In the genomic region with DNA sequence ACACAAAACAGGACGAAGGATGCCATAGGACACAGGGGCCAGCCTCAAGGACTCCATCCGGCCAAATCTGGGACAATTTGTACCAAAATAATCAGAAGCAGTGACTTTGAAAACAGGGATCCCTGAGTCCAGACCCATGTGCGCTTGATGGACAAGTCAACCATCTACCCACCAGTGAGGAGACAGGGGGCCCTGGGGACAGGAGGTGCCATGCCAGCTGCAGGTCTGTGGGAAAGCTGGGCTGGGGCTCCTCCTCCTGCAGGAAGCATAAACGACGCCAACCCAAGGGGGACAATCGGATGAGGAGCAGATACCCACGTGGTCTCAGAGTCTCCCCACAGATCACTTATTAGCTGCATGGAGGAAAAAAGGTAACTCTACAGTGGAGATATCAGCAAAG, we compare ENCODE assay signal across 29 cellular contexts.
"Had no signal": no experiment of that assay in that cellular context is flagged by ENCODE, and none has a peak within 500 bp of the region (broad histone marks: within the 10 kb centered on the region; RNA-seq: fewer than 3 reads in every experiment).

No MANE protein-coding gene starts in this region.

- H3K9me3 ChIP-seq: ascending aorta, body of pancreas had no signal

- H3K36me3 Mint-ChIP-seq: activated naive CD4-positive, alpha-beta T cell treated with anti-CD3 and anti-CD28 coated beads, Interleukin-2, amount 50 U/mL, for 72 hours had no signal

- ATAC-seq: activated naive CD4-positive, alpha-beta T cell treated with anti-CD3 and anti-CD28 coated beads, Interleukin-2, amount 50 U/mL, for 72 hours; activated naive CD8-positive, alpha-beta T cell treated with anti-CD3 and anti-CD28 coated beads, Interleukin-2, amount 50 U/mL, for 24 hours; body of pancreas; K562; Panc1; Right ventricle myocardium inferior; T-cell had no signal

- H3K4me1 Mint-ChIP-seq: activated naive CD8-positive, alpha-beta T cell treated with anti-CD3 and anti-CD28 coated beads, Interleukin-2, amount 50 U/mL, for 24 hours; T-cell had no signal

- H3K4me1 ChIP-seq: body of pancreas had no signal

- H3K27ac ChIP-seq: ascending aorta, body of pancreas, SK-N-MC, VCaP had no signal

- H3K4me3 Mint-ChIP-seq: activated naive CD8-positive, alpha-beta T cell treated with anti-CD3 and anti-CD28 coated beads, Interleukin-2, amount 50 U/mL, for 24 hours; activated T-cell treated with anti-CD3 and anti-CD28 coated beads, Interleukin-2, amount 50 U/mL, for 24 hours; T-cell had no signal

- H3K27me3 ChIP-seq: ascending aorta, body of pancreas had no signal

- DNase-seq: activated CD4-positive, alpha-beta T cell treated with anti-CD3 and anti-CD28 coated beads for 4 hours; activated CD4-positive, CD25-positive, alpha-beta regulatory T cell; activated effector memory CD4-positive, alpha-beta T cell treated with anti-CD3 and anti-CD28 coated beads, Interleukin-2, amount 50 U/mL, for 16 hours; activated naive CD4-positive, alpha-beta T cell treated with Interleukin-2 at 50 U/mL for 16 hours; activated naive CD8-positive, alpha-beta T cell treated with anti-CD3 and anti-CD28 coated beads, Interleukin-2, amount 50 U/mL, for 24 hours; activated T-cell treated with anti-CD3 and anti-CD28 coated beads, Interleukin-2, amount 50 U/mL, for 24 hours; amniotic stem cell; body of pancreas; central memory CD4-positive, alpha-beta T cell; Karpas-422; MM.1S; NCI-H1105; NCI-H1436; NCI-H1694 treated with DMSO at 0.1 percent for 48 hours; NCI-H2029 treated with DMSO at 0.1 percent for 48 hours; NCI-H510A treated with DMSO at 0.1 percent for 48 hours; NCI-H69; NK-92 treated with Interleukin-12 subunit alpha and Interleukin-12 subunit beta, amount 100 ng/mL, for 24 hours; OCI-M1; RPMI8226; T-cell; T-helper 2 cell had no signal

- H3K27ac Mint-ChIP-seq: activated naive CD4-positive, alpha-beta T cell treated with anti-CD3 and anti-CD28 coated beads, Interleukin-2, amount 50 U/mL, for 72 hours; activated naive CD8-positive, alpha-beta T cell treated with anti-CD3 and anti-CD28 coated beads, Interleukin-2, amount 50 U/mL, for 24 hours; activated T-cell treated with anti-CD3 and anti-CD28 coated beads, Interleukin-2, amount 50 U/mL, for 24 hours; T-cell had no signal

- H3K27me3 Mint-ChIP-seq: activated naive CD8-positive, alpha-beta T cell treated with anti-CD3 and anti-CD28 coated beads, Interleukin-2, amount 50 U/mL, for 24 hours; activated T-cell treated with anti-CD3 and anti-CD28 coated beads, Interleukin-2, amount 50 U/mL, for 24 hours; T-cell had no signal

- H3K9me3 Mint-ChIP-seq: activated naive CD4-positive, alpha-beta T cell treated with anti-CD3 and anti-CD28 coated beads, Interleukin-2, amount 50 U/mL, for 72 hours; activated naive CD8-positive, alpha-beta T cell treated with anti-CD3 and anti-CD28 coated beads, Interleukin-2, amount 50 U/mL, for 24 hours; activated T-cell treated with anti-CD3 and anti-CD28 coated beads, Interleukin-2, amount 50 U/mL, for 24 hours; T-cell had no signal
